Comparison of ENCODE assay signal across 8 cellular contexts in genomic region chr17:34980353-34980680, GRCh38. TPM values are rescaled to one million over a fixed set of nuclear protein-coding genes. Genes with fewer than 3 reads are reported as not detected.
A peak's percentile ranks its signal among the peaks of the same experiment; 100 is the strongest.
DNase-seq lines count a peak whose midpoint lies in the region; ATAC-seq and TF ChIP-seq lines count a peak whose summit lies in the region.

TSS of gene LIG3 (plus strand) at chr17:34980512. CDS start at chr17:34983006, 2,494 bp downstream.

- no peaks in the 10 kb centered on the region for H3K27me3 ChIP-seq in H9 (ENCODE audit: insufficient read depth, low read length)
- no peaks in the 10 kb centered on the region for H3K27me3 ChIP-seq in MG63

- H3K27ac Mint-ChIP-seq in H9, result peak within 1 kb of the TSS; percentile 95 to 99 (median 98)
- H3K27ac Mint-ChIP-seq in nephron, result peak within 1 kb of the TSS; percentile 98 to 99 (median 99)

- H2BK12ac ChIP-seq in H9 (ENCODE audit: insufficient read length, low read depth, low read length), result no peak within 1 kb of the TSS

- H4K91ac ChIP-seq in H9 (ENCODE audit: insufficient read length, low read depth, low read length), result no peak within 1 kb of the TSS

- no peaks in the 10 kb centered on the region for H3K23me2 ChIP-seq in H9 (ENCODE audit: insufficient read length, low read depth, low read length, poor library complexity, severe bottlenecking)

- H3K79me2 ChIP-seq in H9 (ENCODE audit: insufficient read depth, low read length), result peaks cover 10% of the 10 kb centered on the region

- H3K9ac ChIP-seq in H9 (ENCODE audit: extremely low read depth, insufficient read length, low read length), result peak within 1 kb of the TSS; percentile 82

- H3K9me3 Mint-ChIP-seq in H9 (no peaks in the 10 kb centered on the region; a peak in 1 of 5 replicates), nephron (no peaks in the 10 kb centered on the region)

- peak within 1 kb of the TSS; percentile 90 for H3K4me2 ChIP-seq in H9 (ENCODE audit: insufficient read depth, insufficient read length, low read length)

- peak within 1 kb of the TSS; percentile 87; the same call in 1 of the 2 replicates for H3K4ac ChIP-seq in H9 (ENCODE audit: low read depth, low read length)

- H3K27me3 Mint-ChIP-seq in H9 (ENCODE audit: low read depth) (no peaks in the 10 kb centered on the region; the same call in none of the 2 replicates), nephron (ENCODE audit: low read depth) (no peaks in the 10 kb centered on the region)

- H3K36me3 ChIP-seq in MG63, result peaks cover 19% of the 10 kb centered on the region

- peak within 1 kb of the TSS; percentile 95 for H3K18ac ChIP-seq in H9 (ENCODE audit: insufficient read length, low read depth, low read length)

- no peak within 1 kb of the TSS for H2BK5ac ChIP-seq in H9 (ENCODE audit: insufficient read length, low read length)

- no peak within 1 kb of the TSS for H2BK20ac ChIP-seq in H9 (ENCODE audit: low read depth, low read length, poor library complexity, severe bottlenecking)

- H3K4me1 Mint-ChIP-seq in H9 (peaks cover 26 to 35% of the 10 kb centered on the region in 2 experiments), nephron (peaks cover 40% of the 10 kb centered on the region)

- H4K5ac ChIP-seq in H9 (ENCODE audit: insufficient read length, low read depth, low read length), result no peak within 1 kb of the TSS

- H3K56ac ChIP-seq in H9 (ENCODE audit: insufficient read length, low read depth, low read length), result no peak within 1 kb of the TSS

- no peak within 1 kb of the TSS for H2AK5ac ChIP-seq in H9 (ENCODE audit: insufficient read length, low read length)

- no peak within 1 kb of the TSS for H3K23ac ChIP-seq in H9 (ENCODE audit: insufficient read length, low read depth, low read length)

- H2AFZ ChIP-seq in H9 (ENCODE audit: low read length), result no peak within 1 kb of the TSS

- H3K4me1 ChIP-seq in H9 (ENCODE audit: insufficient read depth, low read length), result no peaks in the 10 kb centered on the region

- peak within 1 kb of the TSS; percentile 95 for H2BK120ac ChIP-seq in H9 (ENCODE audit: low read depth, low read length, poor library complexity, severe bottlenecking)

- no peak for TF ChIP-seq CTCF in H9 (conservative IDR thresholded peaks at IDR 0.05)
- TF ChIP-seq CTCF in fibroblast of the aortic adventitia (IDR thresholded peaks at IDR 0.05; ENCODE audit: insufficient read depth, low read length), result no peak
- no peak for TF ChIP-seq CTCF in nephron (IDR thresholded peaks at IDR 0.05; ENCODE audit: unreplicated experiment in 3 of 3)

- no peak within 1 kb of the TSS for H3K27ac ChIP-seq in H9 (ENCODE audit: insufficient read length, low read depth, low read length)

- no peak within 1 kb of the TSS for H3T11ph ChIP-seq in H9 (ENCODE audit: low read length)

- DNase-seq in ELF-1 (ENCODE audit: low read depth, low spot score) (peak; percentile 96), H9 (peak; percentile 99), MG63 (peak; percentile 96), SHP77 (lab: John Stamatoyannopoulos, UW) (peak; percentile 80 to 90), fibroblast of the aortic adventitia (ENCODE audit: low read depth) (peak; percentile 91)
- peak; percentile 91 for DNase-seq in activated effector memory CD4-positive, alpha-beta T cell treated with Interleukin-2 at 50 U/mL for 16 hours
- peak; percentile 95 for DNase-seq in stimulated activated naive CD8-positive, alpha-beta T cell treated with anti-CD3 and anti-CD28 coated beads, Interleukin-15, Interleukin-2, amounts not matched to agents 100 U/mL and 50 U/mL, for 24 hours

- no peaks in the 10 kb centered on the region for H4K20me1 ChIP-seq in H9 (ENCODE audit: control insufficient read depth, insufficient read depth, insufficient read length)

- no peak within 1 kb of the TSS for H4K8ac ChIP-seq in H9 (replicated peaks; ENCODE audit: insufficient read length, low read depth, low read length)

- H3K4me3 ChIP-seq in MG63, result peak within 1 kb of the TSS; percentile 96
- peak within 1 kb of the TSS; percentile 76 for H3K4me3 ChIP-seq in fibroblast of the aortic adventitia (ENCODE audit: low read depth, low read length)

- no CpG with 5 or more reads among the region's 39 CpGs for WGBS in H9 (ENCODE audit: extremely low coverage, insufficient read length, low lambda C conversion rate)

- peaks cover 18% of the 10 kb centered on the region for H3K79me1 ChIP-seq in H9 (ENCODE audit: insufficient read depth, low read depth, low read length, poor library complexity, severe bottlenecking)

- peaks cover 11 to 32% (median 25%) of the 10 kb centered on the region in 3 experiments; a peak in 6 of 7 replicates for H3K36me3 Mint-ChIP-seq in H9 (ENCODE audit: insufficient read depth in 1 of 3, low read depth in 3 of 3)
- H3K36me3 Mint-ChIP-seq in nephron (ENCODE audit: low read depth), result peaks cover 14% of the 10 kb centered on the region

- H3K4me3 Mint-ChIP-seq in H9 (peak within 1 kb of the TSS; percentile 90 to 93), nephron (peak within 1 kb of the TSS; percentile 91 to 97 (median 96))

- peak; percentile 86 for ATAC-seq in stimulated activated naive CD8-positive, alpha-beta T cell treated with anti-CD3 and anti-CD28 coated beads, Interleukin-15, Interleukin-2, amounts not matched to agents 100 U/mL and 50 U/mL, for 24 hours

- H3K9me3 ChIP-seq in H9 (ENCODE audit: control insufficient read depth, low read depth, low read length) (no peaks in the 10 kb centered on the region), MG63 (no peaks in the 10 kb centered on the region)

- H3K14ac ChIP-seq in H9 (ENCODE audit: insufficient read depth, low read length), result peak within 1 kb of the TSS; percentile 98

- H2BK15ac ChIP-seq in H9 (ENCODE audit: low read depth, low read length), result no peak within 1 kb of the TSS

RNA-seq across cellular contexts. Expression of gene LIG3, which starts in this region (rescaled TPM):
- total RNA-seq in H9 (2021) (96.0 and 97.2 TPM in 2 replicates), fibroblast of the aortic adventitia (ENCODE audit: low replicate concordance) (9.2 and 31.0 TPM in 2 replicates)
- 16.3 and 45.6 TPM in 2 replicates for total RNA-seq in MG63 (2014; rRNA removed; shearing (Covaris generic); ENCODE audit: low replicate concordance)
